26 cellular contexts compared by ENCODE assay signal in genomic region chr7:108627476-108628051, GRCh38.
"Had no signal": no experiment of that assay in that cellular context is flagged by ENCODE, and none has a peak within 500 bp of the region (broad histone marks: within the 10 kb centered on the region; RNA-seq: fewer than 3 reads in every experiment).

No MANE protein-coding gene starts in this region.

- H3K27me3 ChIP-seq: hepatocyte, neural progenitor cell, neutrophil, right lobe of liver, suprapubic skin, upper lobe of right lung had no signal

- H3K9me3 Mint-ChIP-seq: mesothelial cell of epicardium; naive B cell; natural killer cell; neural progenitor cell; stimulated activated naive CD8-positive, alpha-beta T cell treated with anti-CD3 and anti-CD28 coated beads, Interleukin-15, Interleukin-2, amounts not matched to agents 100 ng/mL and 50 ng/mL, for 24 hours had no signal

- H3K36me3 Mint-ChIP-seq: mesothelial cell of epicardium, naive B cell, natural killer cell, neural progenitor cell had no signal

- DNase-seq: islet precursor cell; left ventricle myocardium inferior; mesendoderm; naive B cell; natural killer cell; nephron progenitor cell; occipital lobe; psoas muscle; right lobe of liver; spleen; stimulated activated CD4-positive, alpha-beta T cell treated with anti-CD3 and anti-CD28 coated beads, Interleukin-2, amount 100 ng/mL, for 24 hours; stimulated activated CD4-positive, alpha-beta T cell treated with anti-CD3 and anti-CD28 coated beads, Interleukin-4, amount 100 ng/mL, for 1 hour; stimulated activated naive CD4-positive, alpha-beta T cell; tibial artery; trophoblast cell; upper lobe of right lung had no signal

- H3K9me3 ChIP-seq: left ventricle myocardium inferior, neutrophil, psoas muscle, right lobe of liver, spleen, suprapubic skin, thoracic aorta, tibial artery, upper lobe of right lung had no signal

- H3K4me3 Mint-ChIP-seq: mesothelial cell of epicardium; naive B cell; natural killer cell; nephron progenitor cell; neural progenitor cell; stimulated activated naive CD8-positive, alpha-beta T cell treated with anti-CD3 and anti-CD28 coated beads, Interleukin-15, Interleukin-2, amounts not matched to agents 100 ng/mL and 50 ng/mL, for 24 hours had no signal

- H3K4me3 ChIP-seq: hepatocyte, left ventricle myocardium inferior, lung, neural progenitor cell, psoas muscle, right lobe of liver, skin epidermis, spleen, suprapubic skin, thoracic aorta, tibial artery, upper lobe of right lung had no signal

- H3K4me2 ChIP-seq: hepatocyte, neural progenitor cell had no signal

- H3K27ac Mint-ChIP-seq: mesothelial cell of epicardium; naive B cell; natural killer cell; nephron progenitor cell; neural progenitor cell; stimulated activated naive CD8-positive, alpha-beta T cell treated with anti-CD3 and anti-CD28 coated beads, Interleukin-15, Interleukin-2, amounts not matched to agents 100 ng/mL and 50 ng/mL, for 24 hours had no signal

- H3K79me2 ChIP-seq: hepatocyte, parathyroid adenoma had no signal

- H3K4me1 Mint-ChIP-seq: naive B cell, natural killer cell, nephron progenitor cell, neural progenitor cell had no signal

- H3K27ac ChIP-seq: hepatocyte, left ventricle myocardium inferior, neural progenitor cell, neutrophil, parathyroid adenoma, psoas muscle, right lobe of liver, skin epidermis, spleen, suprapubic skin, thoracic aorta, tibial artery, upper lobe of right lung had no signal

- H3K9ac ChIP-seq: neural progenitor cell, parathyroid adenoma had no signal

- H3K4me1 ChIP-seq: neural progenitor cell, parathyroid adenoma, psoas muscle, right lobe of liver, spleen, suprapubic skin, upper lobe of right lung had no signal

- H3K36me3 ChIP-seq: left ventricle myocardium inferior, neural progenitor cell, neutrophil, right lobe of liver, spleen, suprapubic skin, thoracic aorta, tibial artery, upper lobe of right lung had no signal

- H2AFZ ChIP-seq: hepatocyte, neural progenitor cell, parathyroid adenoma had no signal

- ATAC-seq: natural killer cell, psoas muscle, right lobe of liver, upper lobe of right lung had no signal
